ENCODE assay signal across 9 cellular contexts in genomic region chr3:57983734-57984518, GRCh38. TPM values are rescaled to one million over a fixed set of nuclear protein-coding genes. Genes with fewer than 3 reads are reported as not detected.
A peak's percentile ranks its signal among the peaks of the same experiment; 100 is the strongest.
DNase-seq lines count a peak whose midpoint lies in the region; FAIRE-seq and TF ChIP-seq lines count a peak whose summit lies in the region.
"Had no signal": no experiment of that assay in that cellular context is flagged by ENCODE, and none has a peak within 500 bp of the region (broad histone marks: within the 10 kb centered on the region; RNA-seq: fewer than 3 reads in every experiment).

No MANE protein-coding gene starts in this region.

- peak overlapping the region; percentile 62 to 92 (median 90) for H3K27ac Mint-ChIP-seq in CD4-positive, alpha-beta memory T cell
- peak overlapping the region; percentile 94 for H3K27ac Mint-ChIP-seq in T-helper 1 cell treated with Interleukin-12 subunit alpha and Interleukin-12 subunit beta and Interleukin-4 antibody, amounts not matched to agents 30 μg/mL and 1 μg/mL, for 36 hours

- peaks cover 19% of the 10 kb centered on the region for H3K4me1 ChIP-seq in CD4-positive, alpha-beta memory T cell (ENCODE audit: insufficient read depth, low read length)

- no peaks in the 10 kb centered on the region for H3K27me3 Mint-ChIP-seq in CD4-positive, alpha-beta memory T cell
- no peaks in the 10 kb centered on the region for H3K27me3 Mint-ChIP-seq in T-helper 1 cell treated with Interleukin-12 subunit alpha and Interleukin-12 subunit beta and Interleukin-4 antibody, amounts not matched to agents 30 μg/mL and 1 μg/mL, for 36 hours (ENCODE audit: low read depth)

- H3K9me3 ChIP-seq in CD4-positive, alpha-beta memory T cell (ENCODE audit: control insufficient read depth in 1 of 2, low read length in 2 of 2) = no peaks in the 10 kb centered on the region

- H3K4me3 ChIP-seq in CD4-positive, alpha-beta memory T cell (ENCODE audit: low read length in 2 of 2) = no peak overlapping the region
- no peak overlapping the region for H3K4me3 ChIP-seq in bronchial epithelial cell (ENCODE audit: low read depth, low read length)
- H3K4me3 ChIP-seq: SK-N-MC had no signal

- peak overlapping the region in 6 of 8 donors; percentile 2 to 64 (median 41) for H3K4me3 Mint-ChIP-seq in CD4-positive, alpha-beta memory T cell
- H3K4me3 Mint-ChIP-seq in T-helper 1 cell treated with Interleukin-12 subunit alpha and Interleukin-12 subunit beta and Interleukin-4 antibody, amounts not matched to agents 30 μg/mL and 1 μg/mL, for 36 hours = peak overlapping the region; percentile 37

- peak; percentile 16 to 45 (median 44) for DNase-seq in CD4-positive, alpha-beta memory T cell
- peak; percentile 74 for DNase-seq in GM20000 (ENCODE audit: low spot score)
- peak; percentile 68 for DNase-seq in HK-2 (ENCODE audit: unreplicated experiment)
- peak; percentile 90 for DNase-seq in bronchial epithelial cell (ENCODE audit: low read depth)
- peak; percentile 19 for DNase-seq in midbrain (lab: John Stamatoyannopoulos, UW)
- DNase-seq in stromal cell of bone marrow (ENCODE audit: low read depth) = peak; percentile 79
- DNase-seq in COLO668 (lab: John Stamatoyannopoulos, UW; ENCODE audit: unreplicated experiment) = no peak

- H3K36me3 Mint-ChIP-seq in CD4-positive, alpha-beta memory T cell = no peaks in the 10 kb centered on the region
- no peaks in the 10 kb centered on the region for H3K36me3 Mint-ChIP-seq in T-helper 1 cell treated with Interleukin-12 subunit alpha and Interleukin-12 subunit beta and Interleukin-4 antibody, amounts not matched to agents 30 μg/mL and 1 μg/mL, for 36 hours (ENCODE audit: low read depth)

- no peaks in the 10 kb centered on the region for H3K36me3 ChIP-seq in CD4-positive, alpha-beta memory T cell (ENCODE audit: insufficient read depth, low read length)
- H3K36me3 ChIP-seq in bronchial epithelial cell (ENCODE audit: control insufficient read depth, insufficient read depth, low read length) = no peaks in the 10 kb centered on the region

- no peaks in the 10 kb centered on the region for H3K9me3 Mint-ChIP-seq in CD4-positive, alpha-beta memory T cell
- H3K9me3 Mint-ChIP-seq in T-helper 1 cell treated with Interleukin-12 subunit alpha and Interleukin-12 subunit beta and Interleukin-4 antibody, amounts not matched to agents 30 μg/mL and 1 μg/mL, for 36 hours = no peaks in the 10 kb centered on the region

- TF ChIP-seq CTCF in GM20000 (IDR thresholded peaks at IDR 0.05; ENCODE audit: extremely low read depth, missing control alignments) (no peak), bronchial epithelial cell (IDR thresholded peaks at IDR 0.05; ENCODE audit: insufficient read depth, low read length, severe bottlenecking) (no peak)

- H3K27ac ChIP-seq in CD4-positive, alpha-beta memory T cell (ENCODE audit: low read depth, low read length) = peak overlapping the region; percentile 39
- H3K27ac ChIP-seq: SK-N-MC had no signal

- intact Hi-C loops in CD4-positive, alpha-beta memory T cell (cut with micrococcal nuclease) = no loop called here

- no peaks in the 10 kb centered on the region for H3K27me3 ChIP-seq in CD4-positive, alpha-beta memory T cell (ENCODE audit: insufficient read depth, low read length)
- no peaks in the 10 kb centered on the region for H3K27me3 ChIP-seq in bronchial epithelial cell (ENCODE audit: control insufficient read depth, insufficient read depth, low read length)

- peak; percentile 94 for FAIRE-seq in bronchial epithelial cell (lab: Jason Lieb, UNC)

- H3K4me1 Mint-ChIP-seq in CD4-positive, alpha-beta memory T cell = peaks cover 8 to 22% (median 20%) of the 10 kb centered on the region in 4 donors
- H3K4me1 Mint-ChIP-seq in T-helper 1 cell treated with Interleukin-12 subunit alpha and Interleukin-12 subunit beta and Interleukin-4 antibody, amounts not matched to agents 30 μg/mL and 1 μg/mL, for 36 hours (ENCODE audit: low read depth) = peaks cover 20% of the 10 kb centered on the region

- CTCF ChIA-PET in CD4-positive, alpha-beta memory T cell (lab: Charles Lee; ENCODE audit: partially characterized antibody) = no interaction called here

- POLR2A ChIA-PET in CD4-positive, alpha-beta memory T cell (lab: Charles Lee; ENCODE audit: partially characterized antibody) = interaction anchor here (1.3 kb wide), 1 partner anchor 16 kb away, joined by 3 read pairs; no protein-coding TSS in a partner anchor

RNA-seq across cellular contexts. Expression of gene FLNB, which starts 24.3 kb away (rescaled TPM):
- 10 to 100 TPM; 22.5 to 28.5 TPM for total RNA-seq in CD4-positive, alpha-beta memory T cell
- 10 to 100 TPM in 1 of 2 donors, 1 to 10 TPM in 1; 3.9 to 14.6 TPM for polyA plus RNA-seq in CD4-positive, alpha-beta memory T cell
- 460 and 822 TPM in 2 replicates for total RNA-seq in bronchial epithelial cell

Comparison
In these comparisons a context has a peak if more than half of its experiments do, and no peak if none do; other contexts are left out.
1. RNA of gene FLNB, which starts 24.3 kb away (total RNA-seq): 460 to 822 TPM in bronchial epithelial cell; 22.5 to 28.5 TPM in CD4-positive, alpha-beta memory T cell; every median in the first group is over 10 times any median in the second.